ENCODE assay signal across 31 cellular contexts in the genomic region with DNA sequence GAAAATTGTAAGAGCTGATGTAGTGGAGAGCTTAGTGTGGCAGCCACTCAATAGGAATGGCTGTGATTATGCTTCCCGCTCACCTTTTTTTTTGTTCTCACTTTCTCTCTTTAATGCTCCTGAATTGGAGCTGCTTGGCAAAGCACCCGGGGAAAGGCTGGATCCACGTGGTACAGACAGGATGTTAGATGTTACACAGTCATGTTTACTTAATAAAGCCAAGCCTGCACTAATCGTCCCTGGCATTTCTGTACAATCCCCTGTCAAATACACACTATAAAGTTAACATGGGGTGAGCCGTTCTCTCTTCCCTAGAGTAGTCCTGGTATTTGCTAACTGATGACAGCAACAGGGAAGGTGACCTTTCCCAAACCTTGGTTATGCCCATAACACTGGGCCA.
DNase-seq lines count a peak whose midpoint lies in the region; ATAC-seq lines count a peak whose summit lies in the region.
"Had no signal": no experiment of that assay in that cellular context is flagged by ENCODE, and none has a peak within 500 bp of the region (broad histone marks: within the 10 kb centered on the region; RNA-seq: fewer than 3 reads in every experiment).

No MANE protein-coding gene starts in this region.

- no peaks in the 10 kb centered on the region for H3K27me3 ChIP-seq in rectal smooth muscle tissue (ENCODE audit: control insufficient read depth, insufficient read depth, low read length)
- H3K27me3 ChIP-seq: dorsolateral prefrontal cortex, neural progenitor cell, testis had no signal

- H3K4me1 ChIP-seq in rectal smooth muscle tissue (ENCODE audit: control insufficient read depth, insufficient read depth, low read length) = no peaks in the 10 kb centered on the region
- H3K4me1 ChIP-seq: left lung, neural progenitor cell, parathyroid adenoma had no signal

- no peak overlapping the region for H3K4me3 ChIP-seq in rectal smooth muscle tissue (ENCODE audit: low read length)
- H3K4me3 ChIP-seq: body of pancreas, dorsolateral prefrontal cortex, left lung, neural progenitor cell, PC-9, testis had no signal

- DNase-seq in NCI-H1417 (lab: John Stamatoyannopoulos, UW) (peak in 2 of 3 experiments; percentile 10 to 52), NCI-H1417 treated with DMSO at 0.1 percent for 48 hours (lab: John Stamatoyannopoulos, UW) (no peak), NCI-H1092 treated with DMSO at 0.1 percent for 48 hours (lab: John Stamatoyannopoulos, UW) (peak; percentile 68), SW480 (ENCODE audit: low spot score) (peak; percentile 19), GM19238 (ENCODE audit: insufficient read length, low spot score) (no peak)
- DNase-seq: 8988T; activated CD4-positive, alpha-beta T cell treated with anti-CD3 and anti-CD28 coated beads, Interleukin-2, amount 10 ng/mL, durations not matched to agents 7 days and 5 days; activated naive CD4-positive, alpha-beta T cell; activated T-cell treated with anti-CD3 and anti-CD28 coated beads, Interleukin-2, amount 50 U/mL, for 4 hours; AML-193; body of pancreas; CD8-positive, alpha-beta T cell; DMS79; dorsolateral prefrontal cortex; left lung; mesenchymal stem cell; MV-4-11; NCI-H1930; NK-92 treated with Interleukin-12 subunit alpha and Interleukin-12 subunit beta, amount 100 ng/mL, for 24 hours; PC-9; right cardiac atrium; Right ventricle myocardium superior; stimulated activated CD4-positive, alpha-beta T cell treated with anti-CD3 and anti-CD28 coated beads, Interleukin-4, amount 100 ng/mL, for 24 hours; T1000; testis had no signal

- no peaks in the 10 kb centered on the region for H3K36me3 ChIP-seq in rectal smooth muscle tissue (ENCODE audit: control insufficient read depth, insufficient read depth, low read length)
- H3K36me3 ChIP-seq: left lung, neural progenitor cell had no signal

- no peak for ATAC-seq in GM18870 (IDR thresholded peaks at IDR 0.05; ENCODE audit: unreplicated experiment)
- no peak for ATAC-seq in HG03159 (IDR thresholded peaks at IDR 0.05; ENCODE audit: unreplicated experiment)
- ATAC-seq: activated T-cell treated with anti-CD3 and anti-CD28 coated beads, Interleukin-2, amount 50 U/mL, for 4 hours; body of pancreas; CD8-positive, alpha-beta T cell; left lung; right cardiac atrium; stimulated activated effector memory CD8-positive, alpha-beta T cell treated with anti-CD3 and anti-CD28 coated beads, Interleukin-12 subunit alpha, Interleukin-12 subunit beta, amount 100 ng/mL, for 72 hours had no signal

- peak overlapping the region; percentile 56 for H3K27ac ChIP-seq in rectal smooth muscle tissue (ENCODE audit: low read depth, low read length)
- H3K27ac ChIP-seq: body of pancreas, dorsolateral prefrontal cortex, left lung, neural progenitor cell, parathyroid adenoma, PC-9, testis had no signal

- no peak overlapping the region for H3K9ac ChIP-seq in rectal smooth muscle tissue (ENCODE audit: low read length)
- H3K9ac ChIP-seq: neural progenitor cell, parathyroid adenoma had no signal

Comparison
In these comparisons a context has a peak if more than half of its experiments do, and no peak if none do; other contexts are left out.
1. DNase-seq: peak in NCI-H1417 (2 of 3), NCI-H1092 treated with DMSO at 0.1 percent for 48 hours (single experiment) and SW480 (single experiment); none in NCI-H1417 treated with DMSO at 0.1 percent for 48 hours (single experiment) and GM19238 (single experiment).